ENCODE assay signal across 8 cellular contexts in the genomic region with DNA sequence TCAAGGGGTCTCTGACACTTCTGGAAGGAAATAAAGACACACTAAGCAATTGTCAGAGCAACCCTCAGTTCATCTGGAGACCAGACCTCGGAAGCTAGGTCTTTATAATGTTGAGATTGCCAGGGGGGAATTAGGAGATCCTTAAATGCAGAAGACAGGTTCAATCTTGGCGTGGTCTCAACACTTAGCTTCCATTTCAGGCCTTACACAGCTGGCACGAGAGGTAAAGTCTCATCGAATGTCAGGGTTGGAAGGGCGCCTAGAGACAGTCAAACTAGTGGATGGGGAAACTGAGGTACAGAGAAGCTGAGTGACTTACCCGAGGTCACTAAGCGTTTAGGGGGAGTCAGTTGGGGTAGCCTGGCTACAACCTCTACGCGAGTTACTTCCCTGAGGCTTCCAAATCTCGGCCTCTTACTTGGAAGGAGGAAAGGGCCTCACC. TPM values are rescaled to one million over a fixed set of nuclear protein-coding genes. Genes with fewer than 3 reads are reported as not detected.
A peak's percentile ranks its signal among the peaks of the same experiment; 100 is the strongest.
DNase-seq lines count a peak whose midpoint lies in the region; ATAC-seq and TF ChIP-seq lines count a peak whose summit lies in the region.

No MANE protein-coding gene starts in this region.

- no peak overlapping the region for H2BK12ac ChIP-seq in H9 (ENCODE audit: insufficient read length, low read depth, low read length)

- H2AFZ ChIP-seq in H9 (ENCODE audit: low read length) (peak overlapping the region; percentile 3), SU-DHL-6 (ENCODE audit: low read depth, low read length, severe bottlenecking) (peak overlapping the region; percentile 61)

- H3K4me2 ChIP-seq in H9 (ENCODE audit: insufficient read depth, insufficient read length, low read length) (peak overlapping the region; percentile 75), SU-DHL-6 (ENCODE audit: low read depth, low read length, poor library complexity, severe bottlenecking) (peak overlapping the region; percentile 66), skeletal muscle satellite cell (ENCODE audit: low read length) (peak overlapping the region; percentile 85)

- peaks cover 2% of the 10 kb centered on the region; the same call in 1 of the 2 replicates for H3K4me1 ChIP-seq in H9 (ENCODE audit: insufficient read depth, low read length)
- H3K4me1 ChIP-seq in skeletal muscle satellite cell (ENCODE audit: control insufficient read depth, insufficient read depth, low read length) = peaks cover 12% of the 10 kb centered on the region

- H3K9me3 ChIP-seq in H9 (ENCODE audit: control insufficient read depth, low read depth, low read length) = no peaks in the 10 kb centered on the region
- no peaks in the 10 kb centered on the region for H3K9me3 ChIP-seq in SU-DHL-6 (ENCODE audit: insufficient read depth, low read length)
- H3K9me3 ChIP-seq in skeletal muscle satellite cell (replicated peaks; ENCODE audit: low read length) = no peaks in the 10 kb centered on the region

- H3K27me3 ChIP-seq in H9 (ENCODE audit: insufficient read depth, low read length) = no peaks in the 10 kb centered on the region
- H3K27me3 ChIP-seq in SU-DHL-6 (ENCODE audit: low read length) = no peaks in the 10 kb centered on the region
- peaks cover 7% of the 10 kb centered on the region for H3K27me3 ChIP-seq in skeletal muscle satellite cell (ENCODE audit: control insufficient read depth, insufficient read depth, low read length)

- peaks cover 12 to 33% of the 10 kb centered on the region in 2 experiments for H3K4me1 Mint-ChIP-seq in H9

- no peak overlapping the region for H2BK5ac ChIP-seq in H9 (ENCODE audit: insufficient read length, low read length)

- peaks cover 2% of the 10 kb centered on the region; the same call in 1 of the 2 replicates for H3K79me2 ChIP-seq in H9 (ENCODE audit: insufficient read depth, low read length)
- peaks cover 59% of the 10 kb centered on the region for H3K79me2 ChIP-seq in SU-DHL-6 (ENCODE audit: insufficient read depth, low read length)

- H4K20me1 ChIP-seq in H9 (ENCODE audit: control insufficient read depth, insufficient read depth, insufficient read length) (no peaks in the 10 kb centered on the region), SU-DHL-6 (ENCODE audit: low read depth, low read length) (no peaks in the 10 kb centered on the region; the same call in 1 of the 2 replicates)

- H3K4me3 Mint-ChIP-seq in H9 = peak overlapping the region; percentile 55 to 79

- peak overlapping the region; percentile 79 for H4K5ac ChIP-seq in H9 (ENCODE audit: insufficient read length, low read depth, low read length)

- H3K27me3 Mint-ChIP-seq in H9 (ENCODE audit: low read depth) = peaks cover 5% of the 10 kb centered on the region; the same call in 1 of the 2 replicates

- ATAC-seq in GM19395 (IDR thresholded peaks at IDR 0.05; ENCODE audit: unreplicated experiment) (no peak), HG03460 (IDR thresholded peaks at IDR 0.05; ENCODE audit: unreplicated experiment) (no peak)

- TF ChIP-seq CTCF in H9 (conservative IDR thresholded peaks at IDR 0.05) (no peak), SU-DHL-6 (IDR thresholded peaks at IDR 0.05; ENCODE audit: insufficient read depth, low read length, poor library complexity, severe bottlenecking) (no peak), fibroblast of the aortic adventitia (IDR thresholded peaks at IDR 0.05; ENCODE audit: insufficient read depth, low read length) (no peak)

- no peak overlapping the region for H2BK15ac ChIP-seq in H9 (ENCODE audit: low read depth, low read length)

- peak overlapping the region in 2 of 3 experiments; percentile 83 to 85; a peak in 5 of 7 replicates for H3K27ac Mint-ChIP-seq in H9

- H3K4me3 ChIP-seq in SU-DHL-6 (ENCODE audit: insufficient read depth, low read length, poor library complexity, severe bottlenecking) (peak overlapping the region; percentile 49), fibroblast of the aortic adventitia (ENCODE audit: low read depth, low read length) (peak overlapping the region; percentile 55), skeletal muscle satellite cell (ENCODE audit: low read length) (peak overlapping the region; percentile 63)

- H3K9ac ChIP-seq in H9 (ENCODE audit: extremely low read depth, insufficient read length, low read length) (peak overlapping the region; percentile 49), SU-DHL-6 (ENCODE audit: low read length) (peak overlapping the region; percentile 71), skeletal muscle satellite cell (ENCODE audit: low read depth, low read length) (peak overlapping the region; percentile 27)

- H3K56ac ChIP-seq in H9 (ENCODE audit: insufficient read length, low read depth, low read length) = no peak overlapping the region

- H3K23ac ChIP-seq in H9 (ENCODE audit: insufficient read length, low read depth, low read length) = no peak overlapping the region

- H3K36me3 Mint-ChIP-seq in H9 (ENCODE audit: insufficient read depth in 1 of 3, low read depth in 3 of 3) = no peaks in the 10 kb centered on the region; a peak in 1 of 7 replicates

- peak overlapping the region; percentile 59 for H3K18ac ChIP-seq in H9 (ENCODE audit: insufficient read length, low read depth, low read length)

- H3K27ac ChIP-seq in H9 (ENCODE audit: insufficient read length, low read depth, low read length) (no peak overlapping the region), SU-DHL-6 (ENCODE audit: low read depth, low read length) (peak overlapping the region; percentile 40)

- no peaks in the 10 kb centered on the region for H3K79me1 ChIP-seq in H9 (ENCODE audit: insufficient read depth, low read depth, low read length, poor library complexity, severe bottlenecking)

- no peak overlapping the region for H3T11ph ChIP-seq in H9 (ENCODE audit: low read length)

- no peak overlapping the region for H2BK20ac ChIP-seq in H9 (ENCODE audit: low read depth, low read length, poor library complexity, severe bottlenecking)

- no peak overlapping the region for H3K4ac ChIP-seq in H9 (ENCODE audit: low read depth, low read length)

- no CpG with 5 or more reads among the region's 10 CpGs for WGBS in H9 (ENCODE audit: extremely low coverage, insufficient read length, low lambda C conversion rate)

- no peak overlapping the region for H4K8ac ChIP-seq in H9 (replicated peaks; ENCODE audit: insufficient read length, low read depth, low read length)

- H2AK5ac ChIP-seq in H9 (ENCODE audit: insufficient read length, low read length) = no peak overlapping the region

- no peak overlapping the region for H4K91ac ChIP-seq in H9 (ENCODE audit: insufficient read length, low read depth, low read length)

- H3K9me3 Mint-ChIP-seq in H9 = no peaks in the 10 kb centered on the region; a peak in 1 of 5 replicates

- H3K9me2 ChIP-seq in SU-DHL-6 (replicated peaks; ENCODE audit: insufficient read depth, low read length) = no peaks in the 10 kb centered on the region

- peaks cover 4% of the 10 kb centered on the region for H3K23me2 ChIP-seq in H9 (ENCODE audit: insufficient read length, low read depth, low read length, poor library complexity, severe bottlenecking)

- H2BK120ac ChIP-seq in H9 (ENCODE audit: low read depth, low read length, poor library complexity, severe bottlenecking) = no peak overlapping the region

- peaks cover 17% of the 10 kb centered on the region for H3F3A ChIP-seq in SU-DHL-6 (ENCODE audit: insufficient read depth)

- no peak for DNase-seq in H9
- DNase-seq in fibroblast of the aortic adventitia (ENCODE audit: low read depth) = no peak
- no peak for DNase-seq in cerebellar cortex (ENCODE audit: low spot score)
- DNase-seq in anterior cingulate cortex (lab: John Stamatoyannopoulos, UW) = no peak

- H3K36me3 ChIP-seq in SU-DHL-6 (ENCODE audit: low read length) (no peaks in the 10 kb centered on the region), skeletal muscle satellite cell (ENCODE audit: insufficient read depth, low read length) (no peaks in the 10 kb centered on the region)

- peak overlapping the region; percentile 74 for H3K14ac ChIP-seq in H9 (ENCODE audit: insufficient read depth, low read length)

RNA-seq across cellular contexts. Expression of a gene that starts 0.6 kb away (rescaled TPM):
- total RNA-seq in H9 (2021) = 72.5 and 75.4 TPM in 2 replicates
- 31.8 and 42.9 TPM in 2 replicates for total RNA-seq in fibroblast of the aortic adventitia (ENCODE audit: low replicate concordance)
- 1.3 TPM in 2 replicates for total RNA-seq in skeletal muscle satellite cell (2012; rRNA removed)
